30 cellular contexts compared by ENCODE assay signal in the genomic region with DNA sequence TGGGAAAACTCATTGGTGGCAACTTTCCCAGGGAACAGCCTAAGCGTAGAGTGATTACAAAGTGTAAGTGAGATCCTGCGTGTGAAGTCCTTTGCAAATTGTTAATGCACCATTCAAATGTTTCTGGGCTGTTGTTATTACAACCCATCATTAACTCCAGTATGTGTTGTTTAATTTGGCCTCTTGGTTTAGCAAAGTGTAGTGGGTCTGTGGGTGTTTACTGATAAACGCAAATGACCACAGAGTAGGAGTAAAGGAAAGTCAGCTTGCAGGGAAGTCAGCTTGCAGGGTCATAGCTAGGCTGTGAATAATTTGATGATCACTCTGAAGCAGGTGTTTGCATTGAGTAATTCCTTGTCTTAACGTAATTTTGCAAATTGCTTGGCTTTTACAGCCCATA.
"Had no signal": no experiment of that assay in that cellular context is flagged by ENCODE, and none has a peak within 500 bp of the region (broad histone marks: within the 10 kb centered on the region; RNA-seq: fewer than 3 reads in every experiment).

No MANE protein-coding gene starts in this region.

- H3K4me1 Mint-ChIP-seq: activated CD4-positive, alpha-beta T cell treated with anti-CD3 and anti-CD28 coated beads for 36 hours; activated naive CD8-positive, alpha-beta T cell treated with anti-CD3 and anti-CD28 coated beads for 36 hours; stimulated activated memory B cell treated with anti-CD40 and anti-IgM and Interleukin-4, amounts not matched to agents 10 μg/mL and 1 μg/mL and 100 μg/mL, for 72 hours; stimulated activated naive CD8-positive, alpha-beta T cell treated with anti-CD3 and anti-CD28 coated beads, Interleukin-15, amount 100 ng/mL, for 72 hours had no signal

- H3K27ac ChIP-seq: ascending aorta, brain microvascular endothelial cell, gastrocnemius medialis, pancreas, prostate gland, upper lobe of left lung, vagina had no signal

- DNase-seq: activated CD4-positive, alpha-beta T cell treated with anti-CD3 and anti-CD28 coated beads for 36 hours; activated CD4-positive, CD25-positive, alpha-beta regulatory T cell; activated effector memory CD4-positive, alpha-beta T cell treated with Interleukin-2 at 50 U/mL for 16 hours; activated naive CD4-positive, alpha-beta T cell treated with anti-CD3 and anti-CD28 coated beads for 36 hours; activated naive CD8-positive, alpha-beta T cell treated with anti-CD3 and anti-CD28 coated beads for 36 hours; brain microvascular endothelial cell; cortex of kidney; effector memory CD8-positive, alpha-beta T cell; erythroblast; gastrocnemius medialis; head of caudate nucleus; hippocampal formation; left cardiac atrium; left ventricle myocardium superior; mucosa of descending colon; nucleus accumbens; pancreas; stimulated activated CD4-positive, alpha-beta T cell treated with anti-CD3 and anti-CD28 coated beads, Interleukin-1b, Interleukin-23, amount 100 ng/mL, for 48 hours; stimulated activated CD4-positive, alpha-beta T cell treated with anti-CD3 and anti-CD28 coated beads, Interleukin-4, amount 100 ng/mL, for 4 hours; stimulated activated CD8-positive, alpha-beta memory T cell treated with anti-CD3 and anti-CD28 coated beads, Interleukin-4, amount 100 ng/mL, for 48 hours; stimulated activated naive CD8-positive, alpha-beta T cell treated with anti-CD3 and anti-CD28 coated beads, Interleukin-15, amount 100 ng/mL, for 72 hours; substantia nigra; upper lobe of left lung had no signal

- H3K36me3 ChIP-seq: ascending aorta, brain microvascular endothelial cell, gastrocnemius medialis, pancreas, prostate gland, upper lobe of left lung, vagina had no signal

- H3K36me3 Mint-ChIP-seq: activated naive CD8-positive, alpha-beta T cell treated with anti-CD3 and anti-CD28 coated beads for 36 hours; natural killer cell treated with Interleukin-12 subunit alpha and Interleukin-12 subunit beta and Interleukin-15 and Interleukin-18, amount 100 ng/mL, for 72 hours; stimulated activated memory B cell treated with anti-CD40 and anti-IgM and Interleukin-4, amounts not matched to agents 10 μg/mL and 1 μg/mL and 100 μg/mL, for 72 hours had no signal

- H3K9me3 ChIP-seq: ascending aorta, gastrocnemius medialis, mucosa of descending colon, pancreas, prostate gland, upper lobe of left lung, vagina had no signal

- H3K27me3 ChIP-seq: ascending aorta, pancreas, upper lobe of left lung, vagina had no signal

- H3K9me3 Mint-ChIP-seq: activated naive CD4-positive, alpha-beta T cell treated with anti-CD3 and anti-CD28 coated beads for 36 hours; activated naive CD8-positive, alpha-beta T cell treated with anti-CD3 and anti-CD28 coated beads for 36 hours; effector memory CD8-positive, alpha-beta T cell; natural killer cell treated with Interleukin-12 subunit alpha and Interleukin-12 subunit beta and Interleukin-15 and Interleukin-18, amount 100 ng/mL, for 72 hours; stimulated activated memory B cell treated with anti-CD40 and anti-IgM and Interleukin-4, amounts not matched to agents 10 μg/mL and 1 μg/mL and 100 μg/mL, for 72 hours; stimulated activated naive CD8-positive, alpha-beta T cell treated with anti-CD3 and anti-CD28 coated beads, Interleukin-15, amount 100 ng/mL, for 72 hours; T-helper 2 cell treated with Interferon-gamma antibody and Interleukin-4, amounts not matched to agents 5 μg/mL and 100 μg/mL, for 36 hours had no signal

- H3K4me1 ChIP-seq: ascending aorta, prostate gland, upper lobe of left lung, vagina had no signal

- H3K4me3 ChIP-seq: ascending aorta, gastrocnemius medialis, mucosa of descending colon, pancreas, prostate gland, smooth muscle cell, upper lobe of left lung, vagina had no signal

- H3K4me3 Mint-ChIP-seq: activated CD4-positive, alpha-beta T cell treated with anti-CD3 and anti-CD28 coated beads for 36 hours; activated naive CD4-positive, alpha-beta T cell treated with anti-CD3 and anti-CD28 coated beads for 36 hours; activated naive CD8-positive, alpha-beta T cell treated with anti-CD3 and anti-CD28 coated beads for 36 hours; effector memory CD8-positive, alpha-beta T cell; natural killer cell treated with Interleukin-12 subunit alpha and Interleukin-12 subunit beta and Interleukin-15 and Interleukin-18, amount 100 ng/mL, for 72 hours; stimulated activated memory B cell treated with anti-CD40 and anti-IgM and Interleukin-4, amounts not matched to agents 10 μg/mL and 1 μg/mL and 100 μg/mL, for 72 hours; stimulated activated naive CD8-positive, alpha-beta T cell treated with anti-CD3 and anti-CD28 coated beads, Interleukin-15, amount 100 ng/mL, for 72 hours; T-helper 2 cell treated with Interferon-gamma antibody and Interleukin-4, amounts not matched to agents 5 μg/mL and 100 μg/mL, for 36 hours had no signal

- H3K27ac Mint-ChIP-seq: activated CD4-positive, alpha-beta T cell treated with anti-CD3 and anti-CD28 coated beads for 36 hours; activated naive CD4-positive, alpha-beta T cell treated with anti-CD3 and anti-CD28 coated beads for 36 hours; activated naive CD8-positive, alpha-beta T cell treated with anti-CD3 and anti-CD28 coated beads for 36 hours; effector memory CD8-positive, alpha-beta T cell; natural killer cell treated with Interleukin-12 subunit alpha and Interleukin-12 subunit beta and Interleukin-15 and Interleukin-18, amount 100 ng/mL, for 72 hours; stimulated activated memory B cell treated with anti-CD40 and anti-IgM and Interleukin-4, amounts not matched to agents 10 μg/mL and 1 μg/mL and 100 μg/mL, for 72 hours; stimulated activated naive CD8-positive, alpha-beta T cell treated with anti-CD3 and anti-CD28 coated beads, Interleukin-15, amount 100 ng/mL, for 72 hours; T-helper 2 cell treated with Interferon-gamma antibody and Interleukin-4, amounts not matched to agents 5 μg/mL and 100 μg/mL, for 36 hours had no signal
